Comparison of ENCODE assay signal across 24 cellular contexts in genomic region chr4:176291748-176292147, GRCh38. TPM values are rescaled to one million over a fixed set of nuclear protein-coding genes. Genes with fewer than 3 reads are reported as not detected.
"Had no signal": no experiment of that assay in that cellular context is flagged by ENCODE, and none has a peak within 500 bp of the region (broad histone marks: within the 10 kb centered on the region; RNA-seq: fewer than 3 reads in every experiment).

No MANE protein-coding gene starts in this region.

- H3K79me2 ChIP-seq: parathyroid adenoma had no signal

- H3K27me3 ChIP-seq: neural progenitor cell, ovary, right lobe of liver, sigmoid colon, stomach, thyroid gland, tibial nerve, upper lobe of left lung, vagina had no signal

- H3K36me3 ChIP-seq: neural progenitor cell, ovary, right lobe of liver, sigmoid colon, stomach, thoracic aorta, thyroid gland, tibial nerve, upper lobe of left lung, vagina had no signal

- H3K4me2 ChIP-seq: neural progenitor cell had no signal

- H3K9ac ChIP-seq: neural progenitor cell, parathyroid adenoma had no signal

- H3K27ac ChIP-seq: neural progenitor cell, ovary, parathyroid adenoma, psoas muscle, right lobe of liver, sigmoid colon, stomach, thoracic aorta, thyroid gland, tibial nerve, upper lobe of left lung, vagina had no signal

- H3K4me3 ChIP-seq: neural progenitor cell, ovary, psoas muscle, right lobe of liver, sigmoid colon, stomach, thoracic aorta, thyroid gland, tibial nerve, upper lobe of left lung, vagina had no signal

- DNase-seq: natural killer cell; occipital lobe; ovary; posterior cingulate gyrus; psoas muscle; right cardiac atrium; right lobe of liver; sigmoid colon; small intestine; stimulated activated CD4-positive, alpha-beta T cell treated with anti-CD3 and anti-CD28 coated beads, Interleukin-15, amount 100 ng/mL, for 24 hours; stimulated activated CD4-positive, alpha-beta T cell treated with anti-CD3 and anti-CD28 coated beads, Interleukin-4, amount 100 ng/mL, for 1 hour; stimulated activated CD4-positive, alpha-beta T cell treated with anti-CD3 and anti-CD28 coated beads, Interleukin-4, amount 100 ng/mL, for 4 hours; stimulated activated naive B cell treated with anti-CD40 and anti-IgM and Interleukin-4, amounts not matched to agents 10 μg/mL and 1 μg/mL and 100 μg/mL, for 72 hours; stimulated activated naive CD4-positive, alpha-beta T cell treated with Interleukin-2 at 50 U/mL for 16 hours; stomach; thyroid gland; trophoblast cell; upper lobe of left lung had no signal

- H3K4me1 ChIP-seq: parathyroid adenoma, right lobe of liver, stomach, thyroid gland, tibial nerve, upper lobe of left lung, vagina had no signal

RNA-seq across cellular contexts. Expression of gene ASB5, which starts 22.7 kb away (rescaled TPM):
- polyA plus RNA-seq: neural cell had no signal
